17 cellular contexts compared by ENCODE assay signal in genomic region chr10:47278152-47278473, GRCh38. TPM values are rescaled to one million over a fixed set of nuclear protein-coding genes. Genes with fewer than 3 reads are reported as not detected.
"Had no signal": no experiment of that assay in that cellular context is flagged by ENCODE, and none has a peak within 500 bp of the region (broad histone marks: within the 10 kb centered on the region; RNA-seq: fewer than 3 reads in every experiment).

No MANE protein-coding gene starts in this region.

- H3K27me3 ChIP-seq: brain microvascular endothelial cell had no signal

- H3K36me3 ChIP-seq: brain microvascular endothelial cell, lower lobe of right lung, tibial artery had no signal

- H3K27ac ChIP-seq: brain microvascular endothelial cell, coronary artery, lower lobe of right lung, tibial artery had no signal

- H3K27ac Mint-ChIP-seq: nephron had no signal

- H3K9me3 Mint-ChIP-seq: activated CD4-positive, alpha-beta T cell treated with anti-CD3 and anti-CD28 coated beads, Interleukin-2, amount 10 ng/mL, durations not matched to agents 24 days and 14 days had no signal

- H3K27me3 Mint-ChIP-seq: activated CD4-positive, alpha-beta T cell treated with anti-CD3 and anti-CD28 coated beads, Interleukin-2, amount 10 ng/mL, durations not matched to agents 24 days and 14 days had no signal

- H3K4me3 Mint-ChIP-seq: nephron had no signal

- H3K4me1 Mint-ChIP-seq: nephron had no signal

- DNase-seq: aorta, brain microvascular endothelial cell, erythroblast, foreskin melanocyte, glutamatergic neuron, hippocampal formation, islet precursor cell, lower lobe of right lung, nucleus accumbens, posterior cingulate gyrus, retina, substantia nigra, tibial artery had no signal

- H3K4me1 ChIP-seq: lower lobe of right lung, tibial artery had no signal

- H3K4me3 ChIP-seq: coronary artery, lower lobe of right lung, tibial artery had no signal

RNA-seq across cellular contexts. Expression of gene GDF2, which starts 44.1 kb away (rescaled TPM):
- total RNA-seq: activated CD4-positive, alpha-beta T cell treated with anti-CD3 and anti-CD28 coated beads, Interleukin-2, amount 10 ng/mL, durations not matched to agents 24 days and 14 days; activated CD8-positive, alpha-beta memory T cell treated with anti-CD3 and anti-CD28 coated beads for 36 hours; aorta; lower lobe of right lung had no signal
